Comparison of ENCODE assay signal across 21 cellular contexts in the genomic region with DNA sequence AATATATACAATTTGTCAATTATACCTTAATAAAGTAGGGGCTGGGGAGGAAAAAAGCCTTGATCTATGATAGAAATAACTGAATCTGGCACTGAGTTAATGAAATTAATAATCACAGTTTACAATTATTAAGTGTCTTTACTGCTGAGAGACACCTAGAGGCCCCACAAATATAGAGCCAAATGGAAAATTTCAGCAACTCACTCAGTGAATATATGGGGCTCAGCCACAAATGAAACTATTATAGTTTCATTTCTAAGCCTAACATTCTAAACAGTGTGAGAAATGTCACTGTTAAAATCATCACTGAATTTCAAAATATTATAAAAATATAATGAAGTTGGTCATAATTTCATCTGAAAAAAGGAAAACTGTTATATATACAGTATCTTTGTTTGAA. TPM values are rescaled to one million over a fixed set of nuclear protein-coding genes. Genes with fewer than 3 reads are reported as not detected.
A peak's percentile ranks its signal among the peaks of the same experiment; 100 is the strongest.
DNase-seq lines count a peak whose midpoint lies in the region; ATAC-seq and TF ChIP-seq lines count a peak whose summit lies in the region.
"Had no signal": no experiment of that assay in that cellular context is flagged by ENCODE, and none has a peak within 500 bp of the region (broad histone marks: within the 10 kb centered on the region; RNA-seq: fewer than 3 reads in every experiment).

No MANE protein-coding gene starts in this region.

- TF ChIP-seq CTCF in osteocyte (IDR thresholded peaks at IDR 0.05) = no peak

- no peaks in the 10 kb centered on the region for H3K9me3 Mint-ChIP-seq in osteocyte (ENCODE audit: unreplicated experiment)
- H3K9me3 Mint-ChIP-seq: CD4-positive, CD25-positive, alpha-beta regulatory T cell; GM23338; T-cell; T-helper 2 cell treated with Interferon-gamma antibody and Interleukin-4, amounts not matched to agents 5 μg/mL and 100 μg/mL, for 36 hours had no signal

- no peaks in the 10 kb centered on the region for H3K27me3 Mint-ChIP-seq in osteocyte (ENCODE audit: unreplicated experiment)
- H3K27me3 Mint-ChIP-seq: T-cell had no signal

- ATAC-seq in GM18868 (IDR thresholded peaks at IDR 0.05; ENCODE audit: unreplicated experiment) (peak; percentile 47), GM21576 (IDR thresholded peaks at IDR 0.05; ENCODE audit: unreplicated experiment) (peak; percentile 59), HG03175 (IDR thresholded peaks at IDR 0.05; ENCODE audit: unreplicated experiment) (peak; percentile 52), GM19467 (IDR thresholded peaks at IDR 0.05; ENCODE audit: unreplicated experiment) (no peak)
- ATAC-seq: T-cell had no signal

- H3K4me3 Mint-ChIP-seq in osteocyte (ENCODE audit: unreplicated experiment) = no peak overlapping the region
- H3K4me3 Mint-ChIP-seq: GM23338; T-cell; T-helper 2 cell treated with Interferon-gamma antibody and Interleukin-4, amounts not matched to agents 5 μg/mL and 100 μg/mL, for 36 hours had no signal

- no peak for DNase-seq in osteocyte (ENCODE audit: extremely low spot score, unreplicated experiment)
- DNase-seq in HPDE6-E6E7 (ENCODE audit: extremely low spot score) = no peak
- no peak for DNase-seq in NCI-H1417 (lab: John Stamatoyannopoulos, UW)
- DNase-seq in RPMI8226 = no peak
- DNase-seq: CD4-positive, CD25-positive, alpha-beta regulatory T cell; DMS79 treated with DMSO at 0.1 percent for 48 hours; NCI-H1092; NCI-H1436 treated with DMSO at 0.1 percent for 48 hours; NCI-H1930; NCI-H226; NCI-H510A treated with DMSO at 0.1 percent for 48 hours; NCI-H774; Peyer's patch; T-cell had no signal

- peak overlapping the region; percentile 42 for H3K27ac Mint-ChIP-seq in osteocyte (ENCODE audit: unreplicated experiment)
- H3K27ac Mint-ChIP-seq: CD4-positive, CD25-positive, alpha-beta regulatory T cell; GM23338; T-cell; T-helper 2 cell treated with Interferon-gamma antibody and Interleukin-4, amounts not matched to agents 5 μg/mL and 100 μg/mL, for 36 hours had no signal

- H3K36me3 Mint-ChIP-seq in osteocyte (ENCODE audit: unreplicated experiment) = peaks cover 25% of the 10 kb centered on the region
- H3K36me3 Mint-ChIP-seq: CD4-positive, CD25-positive, alpha-beta regulatory T cell had no signal

- H3K4me1 Mint-ChIP-seq in osteocyte (ENCODE audit: unreplicated experiment) = no peaks in the 10 kb centered on the region
- H3K4me1 Mint-ChIP-seq: T-cell had no signal

RNA-seq across cellular contexts. Expression of gene GNB4, which starts 40.3 kb away (rescaled TPM):
- total RNA-seq in osteocyte = 56.7 and 58.3 TPM in 2 replicates
- total RNA-seq: HT-29 had no signal
